In genomic region chr2:191402966-191403565, GRCh38 we compare ENCODE assay signal across 28 cellular contexts.
"Had no signal": no experiment of that assay in that cellular context is flagged by ENCODE, and none has a peak within 500 bp of the region (broad histone marks: within the 10 kb centered on the region; RNA-seq: fewer than 3 reads in every experiment).

No MANE protein-coding gene starts in this region.

- H2AFZ ChIP-seq: hepatocyte had no signal

- H3K4me1 Mint-ChIP-seq: naive B cell; stimulated activated effector memory CD8-positive, alpha-beta T cell treated with anti-CD3 and anti-CD28 coated beads, Interleukin-12 subunit alpha, Interleukin-12 subunit beta, amount 100 ng/mL, for 72 hours had no signal

- H3K4me1 ChIP-seq: heart right ventricle, prostate gland, sigmoid colon, spleen, suprapubic skin, vagina had no signal

- H3K4me2 ChIP-seq: hepatocyte had no signal

- H3K36me3 Mint-ChIP-seq: natural killer cell treated with Interleukin-12 subunit alpha and Interleukin-12 subunit beta and Interleukin-15 and Interleukin-18, amount 100 ng/mL, for 72 hours; stimulated activated effector memory CD8-positive, alpha-beta T cell treated with anti-CD3 and anti-CD28 coated beads, Interleukin-12 subunit alpha, Interleukin-12 subunit beta, amount 100 ng/mL, for 72 hours had no signal

- H3K4me3 Mint-ChIP-seq: mesothelial cell of epicardium; naive B cell; natural killer cell treated with Interleukin-12 subunit alpha and Interleukin-12 subunit beta and Interleukin-15 and Interleukin-18, amount 100 ng/mL, for 72 hours; stimulated activated effector memory CD8-positive, alpha-beta T cell treated with anti-CD3 and anti-CD28 coated beads, Interleukin-12 subunit alpha, Interleukin-12 subunit beta, amount 100 ng/mL, for 72 hours; stimulated activated naive CD8-positive, alpha-beta T cell treated with anti-CD3 and anti-CD28 coated beads, Interleukin-15, Interleukin-2, amounts not matched to agents 100 ng/mL and 50 ng/mL, for 24 hours; type B pancreatic cell had no signal

- H3K4me3 ChIP-seq: heart right ventricle, hepatocyte, lower lobe of right lung, ovary, prostate gland, sigmoid colon, spleen, suprapubic skin, thoracic aorta, tibial artery, vagina had no signal

- H3K9me3 ChIP-seq: heart right ventricle, lower lobe of right lung, neutrophil, ovary, prostate gland, sigmoid colon, spleen, suprapubic skin, thoracic aorta, tibial artery, vagina had no signal

- H3K27me3 ChIP-seq: heart right ventricle, hepatocyte, neutrophil, ovary, sigmoid colon, spleen, suprapubic skin, tibial artery, vagina had no signal

- H3K27ac ChIP-seq: heart right ventricle, lower lobe of right lung, neutrophil, ovary, prostate gland, sigmoid colon, spleen, suprapubic skin, thoracic aorta, tibial artery, vagina had no signal

- H3K27me3 Mint-ChIP-seq: naive B cell; stimulated activated naive CD8-positive, alpha-beta T cell treated with anti-CD3 and anti-CD28 coated beads, Interleukin-15, Interleukin-2, amounts not matched to agents 100 ng/mL and 50 ng/mL, for 24 hours; type B pancreatic cell had no signal

- H3K36me3 ChIP-seq: neutrophil, ovary, prostate gland, sigmoid colon had no signal

- ATAC-seq: heart right ventricle; left ventricle myocardium superior; natural killer cell treated with Interleukin-12 subunit alpha and Interleukin-12 subunit beta and Interleukin-15 and Interleukin-18, amount 100 ng/mL, for 72 hours; right cardiac atrium; stimulated activated effector memory CD8-positive, alpha-beta T cell treated with anti-CD3 and anti-CD28 coated beads, Interleukin-12 subunit alpha, Interleukin-12 subunit beta, amount 100 ng/mL, for 72 hours had no signal

- DNase-seq: heart right ventricle; islet precursor cell; left ventricle myocardium superior; lower lobe of right lung; mesendoderm; naive B cell; occipital lobe; ovary; posterior cingulate gyrus; retina; right cardiac atrium; sigmoid colon; small intestine; spleen; stimulated activated CD4-positive, alpha-beta T cell treated with anti-CD3 and anti-CD28 coated beads, Interleukin-4, amount 100 ng/mL, for 24 hours; stimulated activated naive CD4-positive, alpha-beta T cell; tibial artery had no signal

- H3K27ac Mint-ChIP-seq: mesothelial cell of epicardium; naive B cell; natural killer cell treated with Interleukin-12 subunit alpha and Interleukin-12 subunit beta and Interleukin-15 and Interleukin-18, amount 100 ng/mL, for 72 hours; stimulated activated effector memory CD8-positive, alpha-beta T cell treated with anti-CD3 and anti-CD28 coated beads, Interleukin-12 subunit alpha, Interleukin-12 subunit beta, amount 100 ng/mL, for 72 hours; stimulated activated naive CD8-positive, alpha-beta T cell treated with anti-CD3 and anti-CD28 coated beads, Interleukin-15, Interleukin-2, amounts not matched to agents 100 ng/mL and 50 ng/mL, for 24 hours; type B pancreatic cell had no signal

- H3K9me3 Mint-ChIP-seq: mesothelial cell of epicardium; naive B cell; natural killer cell treated with Interleukin-12 subunit alpha and Interleukin-12 subunit beta and Interleukin-15 and Interleukin-18, amount 100 ng/mL, for 72 hours; stimulated activated effector memory CD8-positive, alpha-beta T cell treated with anti-CD3 and anti-CD28 coated beads, Interleukin-12 subunit alpha, Interleukin-12 subunit beta, amount 100 ng/mL, for 72 hours; stimulated activated naive CD8-positive, alpha-beta T cell treated with anti-CD3 and anti-CD28 coated beads, Interleukin-15, Interleukin-2, amounts not matched to agents 100 ng/mL and 50 ng/mL, for 24 hours; type B pancreatic cell had no signal

- H3K79me2 ChIP-seq: hepatocyte had no signal
